ENCODE assay signal across 8 cellular contexts in genomic region chr20:63864545-63864977, GRCh38. TPM values are rescaled to one million over a fixed set of nuclear protein-coding genes. Genes with fewer than 3 reads are reported as not detected.
DNase-seq lines count a peak whose midpoint lies in the region; ATAC-seq, FAIRE-seq and TF ChIP-seq lines count a peak whose summit lies in the region.

No MANE protein-coding gene starts in this region.

- CTCF ChIA-PET in mammary epithelial cell (lab: Charles Lee; ENCODE audit: low non-redundant PET): no interaction called here

- ATAC-seq in HG03439 (IDR thresholded peaks at IDR 0.05; ENCODE audit: unreplicated experiment) (peak; percentile 1), GM19455 (IDR thresholded peaks at IDR 0.05; ENCODE audit: unreplicated experiment) (no peak), GM21423 (IDR thresholded peaks at IDR 0.05; ENCODE audit: unreplicated experiment) (no peak)

- peak overlapping the region; percentile 77 for H3K4me2 ChIP-seq in mammary epithelial cell (ENCODE audit: insufficient read depth, low read depth, low read length)

- intact Hi-C loops in mammary epithelial cell (cut with micrococcal nuclease): loop anchor here (1.0 to 10.0 kb wide), 7 partner anchors 78 to 326 kb away; partner anchors contain the start of genes ARFRP1, GMEB2, RTEL1 and TNFRSF6B

- dilution Hi-C loops in mammary epithelial cell (cut with HindIII; ENCODE audit: low sequenced_read_pairs): no loop called here

- H3K79me2 ChIP-seq in ACC112 (ENCODE audit: control insufficient read depth, insufficient read depth, low read length, unreplicated experiment) (peaks cover 51% of the 10 kb centered on the region), mammary epithelial cell (ENCODE audit: insufficient read depth, low read length) (peaks cover 70% of the 10 kb centered on the region)

- H3K4me1 ChIP-seq in ACC112 (ENCODE audit: control insufficient read depth, insufficient read depth, low read length, unreplicated experiment): peaks cover 7% of the 10 kb centered on the region
- H3K4me1 ChIP-seq in mammary epithelial cell (ENCODE audit: insufficient read depth, low read length): peaks cover 12% of the 10 kb centered on the region
- peaks cover 8% of the 10 kb centered on the region for H3K4me1 ChIP-seq in muscle layer of colon (ENCODE audit: insufficient read depth, low read length)

- peak overlapping the region; percentile 90 for H3K4me3 ChIP-seq in ACC112 (ENCODE audit: low read depth, low read length)
- peak overlapping the region; percentile 72 to 76 (median 73) for H3K4me3 ChIP-seq in mammary epithelial cell (replicated peaks in 1 of 3; ENCODE audit: insufficient read depth in 1 of 3, low read depth in 2 of 3, low read length in 3 of 3)
- H3K4me3 ChIP-seq in muscle layer of colon (ENCODE audit: low read depth in 1 of 2, low read length in 2 of 2): peak overlapping the region; percentile 83 to 86

- DNase-seq in mammary epithelial cell (no peak), HTR-8/SVneo (ENCODE audit: insufficient read length, low spot score) (no peak), NCI-H1417 (lab: John Stamatoyannopoulos, UW) (no peak)

- peak overlapping the region; percentile 63 for H3K27ac ChIP-seq in ACC112 (ENCODE audit: low read depth, low read length)
- H3K27ac ChIP-seq in mammary epithelial cell (ENCODE audit: insufficient read depth, low read depth, low read length): peak overlapping the region; percentile 79
- peak overlapping the region; percentile 72 for H3K27ac ChIP-seq in muscle layer of colon (ENCODE audit: low read depth, low read length)

- FAIRE-seq in HTR-8/SVneo (lab: Jason Lieb, UNC): no peak

- peak overlapping the region; percentile 69 for H2AFZ ChIP-seq in ACC112 (ENCODE audit: low read length, unreplicated experiment)
- H2AFZ ChIP-seq in mammary epithelial cell (ENCODE audit: low read depth, low read length): peak overlapping the region; percentile 23

- no peak for TF ChIP-seq CTCF in mammary epithelial cell (conservative IDR thresholded peaks at IDR 0.05 in 1 of 2, IDR thresholded peaks at IDR 0.05 in 1 of 2; ENCODE audit: extremely low read depth in 1 of 2, insufficient read depth in 1 of 2, low read depth in 1 of 2, low read length in 2 of 2)

- H3K27me3 ChIP-seq in ACC112 (ENCODE audit: insufficient read depth, low read length) (no peaks in the 10 kb centered on the region), mammary epithelial cell (ENCODE audit: insufficient read depth, low read length) (no peaks in the 10 kb centered on the region), muscle layer of colon (ENCODE audit: control insufficient read depth in 1 of 2, insufficient read depth in 2 of 2, low read length in 2 of 2) (no peaks in the 10 kb centered on the region)

- H3K9ac ChIP-seq in mammary epithelial cell (ENCODE audit: insufficient read depth, low read length) (peak overlapping the region; percentile 69), muscle layer of colon (ENCODE audit: low read length) (peak overlapping the region; percentile 68)

- H4K20me1 ChIP-seq in mammary epithelial cell (ENCODE audit: insufficient read depth, low read length): no peaks in the 10 kb centered on the region

- H3K36me3 ChIP-seq in ACC112 (ENCODE audit: insufficient read depth, low read length) (peaks cover 13% of the 10 kb centered on the region; the same call in 1 of the 2 replicates), mammary epithelial cell (ENCODE audit: insufficient read depth, low read length) (peaks cover 13% of the 10 kb centered on the region), muscle layer of colon (ENCODE audit: insufficient read depth, low read length) (peaks cover 14% of the 10 kb centered on the region)

- H3K9me3 ChIP-seq in mammary epithelial cell (replicated peaks; ENCODE audit: insufficient read depth, low read length): no peaks in the 10 kb centered on the region
- H3K9me3 ChIP-seq in muscle layer of colon (ENCODE audit: low read length): no peaks in the 10 kb centered on the region

- WGBS in mammary epithelial cell (ENCODE audit: low coverage, missing lambda C conversion rate): 3% methylated on average over 16 of the region's 25 CpGs

- in situ Hi-C loops in mammary epithelial cell (cut with MboI; ENCODE audit: low sequenced_read_pairs in 2 of 2): loop anchor here in 1 of 2 donors (10.0 kb wide), 1 partner anchor 160 kb away; the partner anchor contains the start of genes ARFRP1 and ZGPAT

- TSS peak; percentile 79 for BruUV-seq in mammary epithelial cell (replicated peaks; lab: Mats Ljungman, UMichigan)

RNA-seq across cellular contexts. Expression of gene TPD52L2, which starts 0.5 kb away (rescaled TPM):
- 100 to 1,000 TPM; 122 to 150 TPM for total RNA-seq in mammary epithelial cell
- 157 TPM for polyA plus RNA-seq in mammary epithelial cell
- polyA minus RNA-seq in mammary epithelial cell: 115 TPM

RNA-seq across cellular contexts. Expression of gene ABHD16B, which starts 3.3 kb away (rescaled TPM):
- not detected for total RNA-seq in mammary epithelial cell
- not detected for polyA plus RNA-seq in mammary epithelial cell
- not detected for polyA minus RNA-seq in mammary epithelial cell

RNA-seq across cellular contexts. Expression of gene DNAJC5, which starts 30.4 kb away (rescaled TPM):
- 10 to 100 TPM; 77.0 to 78.7 TPM for total RNA-seq in mammary epithelial cell
- 54.8 TPM for polyA plus RNA-seq in mammary epithelial cell
- 106 TPM for polyA minus RNA-seq in mammary epithelial cell

RNA-seq across cellular contexts. Expression of gene ZBTB46, which starts 33.5 kb away (rescaled TPM):
- 1 to 10 TPM in 1 of 2 donors, under 1 TPM in 1; 0.52 to 1.5 TPM for total RNA-seq in mammary epithelial cell
- 0.12 TPM for polyA plus RNA-seq in mammary epithelial cell
- not detected for polyA minus RNA-seq in mammary epithelial cell
